ENCODE assay signal across 9 cellular contexts in the genomic region with DNA sequence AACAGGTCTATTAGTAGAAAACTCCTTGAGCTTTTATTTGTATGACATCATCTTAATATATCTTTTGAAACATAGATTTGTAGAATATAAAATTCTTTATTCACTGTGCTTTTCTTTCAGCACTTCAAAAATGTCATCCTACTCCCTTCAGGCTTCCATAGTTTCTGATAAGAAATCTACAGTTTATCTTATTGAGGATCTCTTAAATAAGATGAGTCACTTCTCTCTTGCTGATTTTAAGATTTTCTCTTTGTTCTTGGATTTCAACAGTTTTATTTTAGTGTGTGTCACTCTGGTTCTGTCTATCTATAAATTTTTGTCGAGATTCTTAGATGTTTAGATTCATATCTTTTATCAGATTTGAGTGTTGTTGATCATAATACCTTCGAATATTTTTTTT.
"Had no signal": no experiment of that assay in that cellular context is flagged by ENCODE, and none has a peak within 500 bp of the region (broad histone marks: within the 10 kb centered on the region; RNA-seq: fewer than 3 reads in every experiment).

No MANE protein-coding gene starts in this region.

- H3K27ac ChIP-seq: HL-60, KMS-11 had no signal

- H3K4me2 ChIP-seq: KMS-11 had no signal

- DNase-seq: IMR-90, Karpas-422, KBM-7, KG1 had no signal

- FAIRE-seq: HTR-8/SVneo, K562 had no signal

- H3K27ac Mint-ChIP-seq: IgD-negative memory B cell had no signal

- H3K27me3 Mint-ChIP-seq: IgD-negative memory B cell had no signal

- H3K4me3 Mint-ChIP-seq: IgD-negative memory B cell had no signal

- H3K4me3 ChIP-seq: K562 had no signal

- H3K36me3 Mint-ChIP-seq: IgD-negative memory B cell had no signal

- H3K4me1 Mint-ChIP-seq: IgD-negative memory B cell had no signal

- ATAC-seq: K562 had no signal

- H3K9ac ChIP-seq: KMS-11 had no signal
